6 cellular contexts compared by ENCODE assay signal in the genomic region with DNA sequence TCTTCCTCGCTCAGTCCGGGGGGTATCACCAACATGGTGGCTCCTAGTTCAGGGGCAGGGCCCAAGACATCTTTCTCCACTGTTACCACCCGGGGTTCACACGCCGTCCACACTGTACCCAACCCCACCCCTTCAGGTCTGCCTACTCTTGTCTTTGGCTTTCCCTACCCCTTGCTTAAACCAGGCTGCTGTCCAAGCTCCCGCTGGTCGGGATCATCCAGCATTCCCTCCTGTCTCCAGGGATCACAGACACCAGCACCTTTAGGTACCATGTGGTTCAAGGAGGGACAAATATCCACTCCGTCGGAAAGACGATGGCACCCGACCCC. TPM values are rescaled to one million over a fixed set of nuclear protein-coding genes. Genes with fewer than 3 reads are reported as not detected.
A peak's percentile ranks its signal among the peaks of the same experiment; 100 is the strongest.
DNase-seq lines count a peak whose midpoint lies in the region; ATAC-seq and TF ChIP-seq lines count a peak whose summit lies in the region.

No MANE protein-coding gene starts in this region.

- peak overlapping the region; percentile 83 for H3K27ac ChIP-seq in neural cell (ENCODE audit: low read length)

- H3K27me3 ChIP-seq in neural cell (ENCODE audit: insufficient read depth, low read depth, low read length): no peaks in the 10 kb centered on the region

- peaks cover 32% of the 10 kb centered on the region for H3K4me1 Mint-ChIP-seq in brain

- H3K9me3 Mint-ChIP-seq in brain: no peaks in the 10 kb centered on the region

- no peaks in the 10 kb centered on the region for H4K20me1 ChIP-seq in neural cell (ENCODE audit: insufficient read depth)

- peak overlapping the region; percentile 93 to 98 (median 97) for H3K27ac Mint-ChIP-seq in brain

- TF ChIP-seq CTCF in brain (conservative IDR thresholded peaks at IDR 0.05) (no peak), neural cell (IDR thresholded peaks at IDR 0.05; ENCODE audit: poor library complexity, severe bottlenecking) (no peak)

- peak overlapping the region; percentile 70 for H3K4me2 ChIP-seq in neural cell (ENCODE audit: low read length)

- DNase-seq in NCI-H1105 (lab: John Stamatoyannopoulos, UW) (no peak), GM03348 (ENCODE audit: low spot score) (no peak)
- no peak for DNase-seq in activated CD4-positive, alpha-beta T cell treated with anti-CD3 and anti-CD28 coated beads, Interleukin-2, amount 50 U/mL, for 4 hours

- H3K9me3 ChIP-seq in neural cell (ENCODE audit: low read length): no peaks in the 10 kb centered on the region

- H3K4me3 ChIP-seq in neural cell (ENCODE audit: low read length): peak overlapping the region; percentile 98

- H3K36me3 Mint-ChIP-seq in brain: peaks cover 76% of the 10 kb centered on the region

- TF ChIP-seq RAD21 in neural cell (conservative IDR thresholded peaks at IDR 0.05): no peak

- H3K36me3 ChIP-seq in neural cell (ENCODE audit: insufficient read depth, low read length): no peaks in the 10 kb centered on the region

- H3F3A ChIP-seq in neural cell (ENCODE audit: insufficient read depth, low read length, poor library complexity, severe bottlenecking): no peaks in the 10 kb centered on the region

- peaks cover 9% of the 10 kb centered on the region for H3K27me3 Mint-ChIP-seq in brain

- no peak for TF ChIP-seq EP300 in neural cell (conservative IDR thresholded peaks at IDR 0.05; ENCODE audit: poor library complexity, severe bottlenecking)

- H3K9me2 ChIP-seq in neural cell (ENCODE audit: insufficient read depth, low read length): no peaks in the 10 kb centered on the region

- H2AFZ ChIP-seq in neural cell (ENCODE audit: low read depth, low read length): peak overlapping the region; percentile 63

- H3K4me3 Mint-ChIP-seq in brain: peak overlapping the region; percentile 98 to 100 (median 99)

- ATAC-seq in HG03039 (IDR thresholded peaks at IDR 0.05; ENCODE audit: unreplicated experiment): peak; percentile 1

- peak overlapping the region; percentile 94 for H3K9ac ChIP-seq in neural cell (ENCODE audit: low read length)

- peaks cover 24% of the 10 kb centered on the region for H3K79me2 ChIP-seq in neural cell (replicated peaks; ENCODE audit: insufficient read depth, low read length)

TF ChIP-seq in neural cell, 6 proteins besides CTCF, POLR2A, EP300 and RAD21:
- TF ChIP-seq EZH2 (IDR thresholded peaks at IDR 0.05; ENCODE audit: borderline replicate concordance, insufficient read depth, low read length, poor library complexity, severe bottlenecking) (no peak), REST (IDR thresholded peaks at IDR 0.05; ENCODE audit: borderline replicate concordance) (no peak), POLR2AphosphoS5 (IDR thresholded peaks at IDR 0.05) (no peak), MXI1 (conservative IDR thresholded peaks at IDR 0.05; ENCODE audit: poor library complexity, severe bottlenecking) (no peak), TAF1 (IDR thresholded peaks at IDR 0.05; ENCODE audit: low read depth) (no peak), SMC3 (conservative IDR thresholded peaks at IDR 0.05; ENCODE audit: poor library complexity) (no peak)

RNA-seq across cellular contexts. Expression of gene NELFE, which starts 0.4 kb away (rescaled TPM):
- polyA plus RNA-seq in brain (ENCODE audit: insufficient read depth, low read depth, low replicate concordance) (200 TPM), neural cell (103 and 117 TPM in 2 replicates)
- polyA minus RNA-seq in neural cell: 59.7 and 63.5 TPM in 2 replicates

RNA-seq across cellular contexts. Expression of gene SKIC2, which starts 0.6 kb away (rescaled TPM):
- 49.0 TPM for polyA plus RNA-seq in brain (ENCODE audit: insufficient read depth, low read depth, low replicate concordance)
- polyA plus RNA-seq in neural cell: 48.2 and 51.7 TPM in 2 replicates
- polyA minus RNA-seq in neural cell: 45.5 and 46.0 TPM in 2 replicates

RNA-seq across cellular contexts. Expression of gene CFB, which starts 12.5 kb away (rescaled TPM):
- polyA plus RNA-seq in brain (ENCODE audit: insufficient read depth, low read depth, low replicate concordance) (4.8 TPM), neural cell (0.97 TPM in 1 of 2 replicates, not detected in the other)
- 0.49 and 0.58 TPM in 2 replicates for polyA minus RNA-seq in neural cell

RNA-seq across cellular contexts. Expression of gene DXO, which starts 13.6 kb away (rescaled TPM):
- polyA plus RNA-seq in brain (ENCODE audit: insufficient read depth, low read depth, low replicate concordance) (32.3 TPM), neural cell (20.0 and 29.2 TPM in 2 replicates)
- 13.8 and 18.3 TPM in 2 replicates for polyA minus RNA-seq in neural cell

RNA-seq across cellular contexts. Expression of gene C4A, which starts 23.5 kb away (rescaled TPM):
- 25.3 TPM for polyA plus RNA-seq in brain (ENCODE audit: insufficient read depth, low read depth, low replicate concordance)
- polyA plus RNA-seq in neural cell: 4.4 and 7.2 TPM in 2 replicates
- 7.1 TPM in 2 replicates for polyA minus RNA-seq in neural cell
